8 cellular contexts compared by ENCODE assay signal in genomic region chr16:30527635-30528178, GRCh38. TPM values are rescaled to one million over a fixed set of nuclear protein-coding genes. Genes with fewer than 3 reads are reported as not detected.
DNase-seq lines count a peak whose midpoint lies in the region; ATAC-seq, FAIRE-seq and TF ChIP-seq lines count a peak whose summit lies in the region.

No MANE protein-coding gene starts in this region.

- H3K27ac ChIP-seq in AG04450 (ENCODE audit: low read depth, low read length) (no peak overlapping the region), dorsolateral prefrontal cortex (peak overlapping the region; percentile 70 to 100 (median 98))

- TF ChIP-seq CTCF in AG04450 (IDR thresholded peaks at IDR 0.05; ENCODE audit: low read depth, low read length), result no peak
- peak in 1 of 56 donors; percentile 5 for TF ChIP-seq CTCF in dorsolateral prefrontal cortex (IDR thresholded peaks at IDR 0.05 in 54 of 56, conservative IDR thresholded peaks at IDR 0.05 in 2 of 56; ENCODE audit: low read depth in 1 of 56, partially characterized antibody in 56 of 56)
- no peak for TF ChIP-seq CTCF in natural killer cell (IDR thresholded peaks at IDR 0.05)

- H3K27ac Mint-ChIP-seq in natural killer cell, result peak overlapping the region; percentile 67 to 88

- peak overlapping the region; percentile 84 for H3K4me3 Mint-ChIP-seq in natural killer cell

- H3K36me3 Mint-ChIP-seq in natural killer cell, result no peaks in the 10 kb centered on the region

- POLR2A ChIA-PET in AG04450 (lab: Yijun Ruan, JAX), result interaction anchor here (0.6 to 1.8 kb wide), 7 partner anchors 8 to 131 kb away, joined by 3 to 6 read pairs (median 5); partner anchors contain the start of genes DCTPP1, FBRS, ZNF688 and ZNF764

- H3K4me1 Mint-ChIP-seq in natural killer cell, result peaks cover 9 to 19% of the 10 kb centered on the region in 2 donors

- FAIRE-seq in GM19239 (lab: Jason Lieb, UNC), result no peak

- H3K27me3 Mint-ChIP-seq in natural killer cell (ENCODE audit: low read depth in 2 of 2), result no peaks in the 10 kb centered on the region

- intact Hi-C loops in dorsolateral prefrontal cortex (cut with DNase I) (loop anchor here (5.0 to 10.0 kb wide), 3 partner anchors 80 to 463 kb away; partner anchors contain the start of genes ALDOA (in 1 of the 2) and SEPHS2 (in 1 of the 2)), natural killer cell (cut with micrococcal nuclease) (loop anchor here (2.0 kb wide), 1 partner anchor 31 kb away; the partner anchor contains the start of gene ZNF764)

- DNase-seq in AG04450 (ENCODE audit: low read depth, low spot score) (no peak), GM19239 (ENCODE audit: insufficient read length, low spot score) (peak; percentile 65), OCI-M1 (lab: John Stamatoyannopoulos, UW) (peak; percentile 91), dorsolateral prefrontal cortex (no peak), natural killer cell (no peak), NCI-H1417 treated with DMSO at 0.1 percent for 48 hours (lab: John Stamatoyannopoulos, UW) (no peak)
- DNase-seq in activated CD4-positive, CD25-positive, alpha-beta regulatory T cell (lab: John Stamatoyannopoulos, UW), result no peak

- ATAC-seq in natural killer cell (no peak), HG03457 (IDR thresholded peaks at IDR 0.05; ENCODE audit: unreplicated experiment) (no peak)

- H3K9me3 ChIP-seq in AG04450 (ENCODE audit: control insufficient read depth, insufficient read depth, low read length), result no peaks in the 10 kb centered on the region; the same call in 1 of the 2 replicates

- no peaks in the 10 kb centered on the region for H3K9me3 Mint-ChIP-seq in natural killer cell

- peak overlapping the region; percentile 48 for H3K4me3 ChIP-seq in AG04450 (ENCODE audit: low read depth, low read length)
- peak overlapping the region; percentile 56 to 100 (median 85) for H3K4me3 ChIP-seq in dorsolateral prefrontal cortex

- CTCF ChIA-PET in AG04450 (lab: Charles Lee), result interaction anchor here (1.8 kb wide), 1 partner anchor 71 kb away, joined by 4 read pairs; no protein-coding TSS in a partner anchor

- H3K27me3 ChIP-seq in AG04450 (ENCODE audit: control insufficient read depth, insufficient read depth, low read length) (no peaks in the 10 kb centered on the region), dorsolateral prefrontal cortex (no peaks in the 10 kb centered on the region)

RNA-seq across cellular contexts. Expression of gene ZNF768, which starts 1.3 kb away (rescaled TPM):
- 9.8 and 14.5 TPM in 2 replicates for polyA plus RNA-seq in AG04450 (2011; rRNA removed)
- polyA minus RNA-seq in AG04450 (2011; rRNA and poly(A)+ RNA removed), result 6.0 and 6.3 TPM in 2 replicates
- total RNA-seq in dorsolateral prefrontal cortex (10 to 100 TPM; 22.6 to 71.7 (median 28.8) TPM), natural killer cell (1 to 10 TPM; 3.3 to 7.2 (median 5.6) TPM)

RNA-seq across cellular contexts. Expression of gene ZNF747, which starts 7.0 kb away (rescaled TPM):
- 4.9 and 5.0 TPM in 2 replicates for polyA plus RNA-seq in AG04450 (2011; rRNA removed)
- polyA minus RNA-seq in AG04450 (2011; rRNA and poly(A)+ RNA removed), result 3.6 and 4.5 TPM in 2 replicates
- total RNA-seq in dorsolateral prefrontal cortex, result 10 to 100 TPM in 115 of 120 experiments, 1 to 10 TPM in 5; 9.2 to 17.9 (median 12.6) TPM
- 1 to 10 TPM; 5.0 to 8.6 (median 6.3) TPM for total RNA-seq in natural killer cell

RNA-seq across cellular contexts. Expression of gene ZNF764, which starts 30.5 kb away (rescaled TPM):
- 2.5 and 3.2 TPM in 2 replicates for polyA plus RNA-seq in AG04450 (2011; rRNA removed)
- 2.9 and 3.0 TPM in 2 replicates for polyA minus RNA-seq in AG04450 (2011; rRNA and poly(A)+ RNA removed)
- 10 to 100 TPM in 102 of 120 experiments, 1 to 10 TPM in 18; 8.2 to 19.0 (median 11.5) TPM for total RNA-seq in dorsolateral prefrontal cortex
- total RNA-seq in natural killer cell, result 10 to 100 TPM in 2 of 3 donors, 1 to 10 TPM in 1; 9.6 to 13.0 (median 11.7) TPM

RNA-seq across cellular contexts. Expression of gene ZNF688, which starts 43.8 kb away (rescaled TPM):
- polyA plus RNA-seq in AG04450 (2011; rRNA removed), result 5.5 and 6.8 TPM in 2 replicates
- 1.1 and 2.3 TPM in 2 replicates for polyA minus RNA-seq in AG04450 (2011; rRNA and poly(A)+ RNA removed)
- 10 to 100 TPM in 118 of 120 experiments, 1 to 10 TPM in 2; 9.8 to 27.9 (median 15.6) TPM for total RNA-seq in dorsolateral prefrontal cortex
- total RNA-seq in natural killer cell, result 10 to 100 TPM; 10.1 to 16.9 (median 16.5) TPM

RNA-seq across cellular contexts. Expression of gene ITGAL, which starts 55.2 kb away (rescaled TPM):
- not detected in 2 replicates for polyA plus RNA-seq in AG04450 (2011; rRNA removed)
- polyA minus RNA-seq in AG04450 (2011; rRNA and poly(A)+ RNA removed), result not detected in 2 replicates
- total RNA-seq in dorsolateral prefrontal cortex (10 to 100 TPM in 4 of 120 experiments, 1 to 10 TPM in 115, under 1 TPM in 1; 0.68 to 12.1 (median 4.2) TPM), natural killer cell (1,000 to 10,000 TPM; 1,131 to 1,260 (median 1,176) TPM)

Comparison
In these comparisons a context has a peak if more than half of its experiments do, and no peak if none do; other contexts are left out.
1. DNase-seq: peak in GM19239 (single experiment) and OCI-M1 (single experiment); none in AG04450 (single experiment), dorsolateral prefrontal cortex (0 of 10), natural killer cell (single experiment), activated CD4-positive, CD25-positive, alpha-beta regulatory T cell (0 of 4) and NCI-H1417 treated with DMSO at 0.1 percent for 48 hours (single experiment).